ENCODE assay signal across 1 cellular context in the genomic region with DNA sequence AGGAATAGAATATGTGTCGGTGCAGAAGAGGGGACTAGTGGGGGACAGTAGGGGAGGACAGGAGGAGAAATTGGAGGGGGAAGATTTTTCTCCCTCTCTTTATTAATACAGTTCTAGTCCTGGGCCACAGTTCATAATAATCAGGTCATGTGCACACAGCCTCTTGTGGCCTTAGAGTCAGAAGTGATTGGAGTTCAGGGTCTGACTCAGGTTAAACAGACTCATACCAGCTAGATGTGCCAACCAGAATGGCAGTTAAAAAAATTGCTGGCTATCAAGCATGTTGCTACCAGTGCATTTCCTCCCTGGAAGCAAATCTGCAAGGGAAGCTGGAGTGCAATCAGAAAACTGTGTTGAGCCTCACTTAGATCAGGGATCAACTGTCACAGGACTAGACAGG.
TF ChIP-seq lines count a peak whose summit lies in the region.

No MANE protein-coding gene starts in this region.

TF ChIP-seq in WTC11, 78 proteins besides CTCF, POLR2A, EP300 and RAD21 (continued from another document):
- TF ChIP-seq, protein P1, sequence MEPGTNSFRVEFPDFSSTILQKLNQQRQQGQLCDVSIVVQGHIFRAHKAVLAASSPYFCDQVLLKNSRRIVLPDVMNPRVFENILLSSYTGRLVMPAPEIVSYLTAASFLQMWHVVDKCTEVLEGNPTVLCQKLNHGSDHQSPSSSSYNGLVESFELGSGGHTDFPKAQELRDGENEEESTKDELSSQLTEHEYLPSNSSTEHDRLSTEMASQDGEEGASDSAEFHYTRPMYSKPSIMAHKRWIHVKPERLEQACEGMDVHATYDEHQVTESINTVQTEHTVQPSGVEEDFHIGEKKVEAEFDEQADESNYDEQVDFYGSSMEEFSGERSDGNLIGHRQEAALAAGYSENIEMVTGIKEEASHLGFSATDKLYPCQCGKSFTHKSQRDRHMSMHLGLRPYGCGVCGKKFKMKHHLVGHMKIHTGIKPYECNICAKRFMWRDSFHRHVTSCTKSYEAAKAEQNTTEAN (CRISPR knock-in tag; IDR thresholded peaks at IDR 0.05): no peak
- no peak for TF ChIP-seq SMAD3 (CRISPR knock-in tag; IDR thresholded peaks at IDR 0.05; ENCODE audit: borderline replicate concordance)
- TF ChIP-seq TEAD4 (CRISPR knock-in tag; IDR thresholded peaks at IDR 0.05): no peak
- TF ChIP-seq GRHL2 (CRISPR knock-in tag; IDR thresholded peaks at IDR 0.05; ENCODE audit: insufficient replicate concordance, severe bottlenecking): no peak
- TF ChIP-seq SOX15 (CRISPR knock-in tag; IDR thresholded peaks at IDR 0.05): no peak
TF ChIP-seq in WTC11: peak in this region for 0.
